ENCODE assay signal across 8 cellular contexts in the genomic region with DNA sequence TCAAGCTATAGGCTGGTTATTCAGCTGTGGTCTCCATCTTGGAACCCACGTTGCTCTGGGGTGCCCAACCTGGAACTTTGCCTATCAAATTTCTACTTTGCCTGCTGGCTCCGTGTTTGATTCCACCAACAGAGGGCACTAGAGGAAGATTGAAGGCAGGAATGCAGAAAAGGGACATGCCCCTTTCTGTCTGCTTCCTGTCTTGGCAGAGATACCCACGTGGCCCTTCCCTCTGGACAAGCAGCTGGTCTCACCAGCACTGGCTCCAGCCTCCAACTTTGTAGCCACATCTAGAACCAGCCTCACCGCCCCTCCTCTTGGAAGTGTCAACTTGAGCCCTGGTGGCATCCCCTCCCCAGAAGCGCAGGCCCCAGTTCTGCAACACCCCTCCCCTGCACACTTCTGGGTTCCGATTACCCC. TPM values are rescaled to one million over a fixed set of nuclear protein-coding genes. Genes with fewer than 3 reads are reported as not detected.
A peak's percentile ranks its signal among the peaks of the same experiment; 100 is the strongest.
DNase-seq lines count a peak whose midpoint lies in the region; ATAC-seq, FAIRE-seq and TF ChIP-seq lines count a peak whose summit lies in the region.

No MANE protein-coding gene starts in this region.

- H3K9ac ChIP-seq in HepG2 (ENCODE audit: insufficient read depth, low read depth, low read length) = no peak overlapping the region

- in situ Hi-C loops in brain microvascular endothelial cell (cut with HindIII; ENCODE audit: low pct_ligation_motif_present, low sequenced_read_pairs) = no loop called here
- in situ Hi-C loops in HepG2 (cut with HindIII; ENCODE audit: extremely low pct_ligation_motif_present, low pct_unique_long_range_greater_than_20kb) = no loop called here

- no peaks in the 10 kb centered on the region for H3K79me2 ChIP-seq in HepG2 (ENCODE audit: insufficient read depth, low read length)

- H3K4me1 ChIP-seq in HepG2 (ENCODE audit: insufficient read depth, low read length) (no peaks in the 10 kb centered on the region), uterus (no peaks in the 10 kb centered on the region)

- H3K36me3 ChIP-seq in brain microvascular endothelial cell (replicated peaks) = no peaks in the 10 kb centered on the region
- H3K36me3 ChIP-seq in HepG2 (replicated peaks in 1 of 2; ENCODE audit: control insufficient read depth in 1 of 2, insufficient read depth in 2 of 2, low read length in 2 of 2) = no peaks in the 10 kb centered on the region
- H3K36me3 ChIP-seq in uterus = no peaks in the 10 kb centered on the region

- H3K4me2 ChIP-seq in HepG2 (ENCODE audit: low read depth, low read length) = no peak overlapping the region

- POLR2A ChIA-PET in HepG2 (lab: Yijun Ruan, JAX) = no interaction called here

- TF ChIP-seq POLR2A in HepG2 (IDR thresholded peaks at IDR 0.05; ENCODE audit: insufficient read depth in 1 of 2, low read depth in 2 of 2, low read length in 2 of 2) = no peak
- no peak for TF ChIP-seq POLR2A in uterus (IDR thresholded peaks at IDR 0.05)

- DNase-seq in GM12865 (ENCODE audit: low read depth) = peak; percentile 75
- DNase-seq in NCI-H1436 treated with DMSO at 0.1 percent for 48 hours (lab: John Stamatoyannopoulos, UW) = peak; percentile 16
- DNase-seq in UCSD-AML1 (lab: John Stamatoyannopoulos, UW; ENCODE audit: unreplicated experiment) = peak; percentile 50
- DNase-seq in brain microvascular endothelial cell = peak; percentile 33
- DNase-seq in HepG2 (ENCODE audit: low spot score) = peak; percentile 20
- peak; percentile 19 to 20 for DNase-seq in stimulated activated CD8-positive, alpha-beta memory T cell treated with anti-CD3 and anti-CD28 coated beads, Interleukin-4, amount 100 ng/mL, for 4 hours (ENCODE audit: low read depth in 2 of 2, low spot score in 1 of 2)
- no peak for DNase-seq in uterus

- peak; percentile 62; the same call in 2 of the 3 replicates for ATAC-seq in HepG2
- ATAC-seq in GM21360 (IDR thresholded peaks at IDR 0.05; ENCODE audit: unreplicated experiment) = no peak

- H4K20me1 ChIP-seq in HepG2 (ENCODE audit: insufficient read depth, low read length) = no peaks in the 10 kb centered on the region

- no peak overlapping the region for H3K4me3 ChIP-seq in GM12865 (ENCODE audit: low read depth, low read length)
- H3K4me3 ChIP-seq in brain microvascular endothelial cell (ENCODE audit: low read depth, low read length) = no peak overlapping the region
- H3K4me3 ChIP-seq in HepG2 (replicated peaks in 1 of 3; ENCODE audit: insufficient read depth in 1 of 3, low read depth in 2 of 3, low read length in 3 of 3) = no peak overlapping the region
- H3K4me3 ChIP-seq in uterus = no peak overlapping the region

- no TSS peak for BruUV-seq in HepG2 (replicated peaks; lab: Mats Ljungman, UMichigan)

- no peaks in the 10 kb centered on the region for H3K9me3 ChIP-seq in HepG2 (ENCODE audit: low read length)
- H3K9me3 ChIP-seq in uterus = no peaks in the 10 kb centered on the region

- H2AFZ ChIP-seq in HepG2 (ENCODE audit: low read length) = no peak overlapping the region

- CTCF ChIA-PET in HepG2 (lab: Yijun Ruan, JAX; ENCODE audit: low intra/inter-chr PET ratio, low total read pairs) = no interaction called here

- FAIRE-seq in HepG2 (lab: Jason Lieb, UNC) = no peak

- peak; percentile 14; the same call in 1 of the 2 replicates for TF ChIP-seq RAD21 in HepG2 (CRISPR knock-in tag; IDR thresholded peaks at IDR 0.05)

- TF ChIP-seq EP300 in HepG2 (IDR thresholded peaks at IDR 0.05; ENCODE audit: low read depth in 2 of 2, low read length in 2 of 2) = no peak
- TF ChIP-seq EP300 in HepG2 (CRISPR knock-in tag; IDR thresholded peaks at IDR 0.05; ENCODE audit: borderline replicate concordance) = no peak

- TF ChIP-seq CTCF in GM12865 (IDR thresholded peaks at IDR 0.05; ENCODE audit: insufficient read depth, low read depth, low read length, missing control alignments) (peak; percentile 49), brain microvascular endothelial cell (IDR thresholded peaks at IDR 0.05; ENCODE audit: low read depth, low read length, missing control alignments) (peak; percentile 73), HepG2 (CRISPR knock-in tag; IDR thresholded peaks at IDR 0.05) (peak; percentile 43), uterus (IDR thresholded peaks at IDR 0.05) (peak in 2 of 4 experiments; percentile 21 to 28)

- no peak overlapping the region for H3K27ac ChIP-seq in brain microvascular endothelial cell
- H3K27ac ChIP-seq in HepG2 (ENCODE audit: extremely low read length, insufficient read depth, low read length) = no peak overlapping the region
- no peak overlapping the region for H3K27ac ChIP-seq in uterus

- intact Hi-C loops in HepG2 (cut with micrococcal nuclease; ENCODE audit: unreplicated experiment) (no loop called here), uterus (cut with DNase I; ENCODE audit: low total_unique reads) (no loop called here)

- WGBS in HepG2 (ENCODE audit: low lambda C conversion rate) = 38% methylated on average over 6 of the region's 6 CpGs

- H3K27me3 ChIP-seq in brain microvascular endothelial cell (replicated peaks) (no peaks in the 10 kb centered on the region), HepG2 (ENCODE audit: control insufficient read depth in 1 of 2, insufficient read depth in 2 of 2, low read length in 2 of 2) (no peaks in the 10 kb centered on the region), uterus (no peaks in the 10 kb centered on the region)

TF ChIP-seq in HepG2, 621 proteins besides CTCF, POLR2A, EP300 and RAD21 (continues in another document):
- TF ChIP-seq STAG1 (CRISPR knock-in tag; IDR thresholded peaks at IDR 0.05) (peak; percentile 63), GABPB1 (CRISPR knock-in tag; IDR thresholded peaks at IDR 0.05) (peak; percentile 56; the same call in 1 of the 2 replicates), TEAD3 (CRISPR knock-in tag; optimal IDR thresholded peaks at IDR 0.05; ENCODE audit: borderline replicate concordance) (peak; percentile 54), TRAFD1 (CRISPR knock-in tag; IDR thresholded peaks at IDR 0.05; ENCODE audit: borderline replicate concordance) (no peak), ZNF776 (CRISPR knock-in tag; IDR thresholded peaks at IDR 0.05) (0 out of 2 replicates have a peak, but pooled peaks have one; percentile 40), ZMYM4 (CRISPR knock-in tag; IDR thresholded peaks at IDR 0.05) (0 out of 2 replicates have a peak, but pooled peaks have one; percentile 17)
- TF ChIP-seq, protein P1, sequence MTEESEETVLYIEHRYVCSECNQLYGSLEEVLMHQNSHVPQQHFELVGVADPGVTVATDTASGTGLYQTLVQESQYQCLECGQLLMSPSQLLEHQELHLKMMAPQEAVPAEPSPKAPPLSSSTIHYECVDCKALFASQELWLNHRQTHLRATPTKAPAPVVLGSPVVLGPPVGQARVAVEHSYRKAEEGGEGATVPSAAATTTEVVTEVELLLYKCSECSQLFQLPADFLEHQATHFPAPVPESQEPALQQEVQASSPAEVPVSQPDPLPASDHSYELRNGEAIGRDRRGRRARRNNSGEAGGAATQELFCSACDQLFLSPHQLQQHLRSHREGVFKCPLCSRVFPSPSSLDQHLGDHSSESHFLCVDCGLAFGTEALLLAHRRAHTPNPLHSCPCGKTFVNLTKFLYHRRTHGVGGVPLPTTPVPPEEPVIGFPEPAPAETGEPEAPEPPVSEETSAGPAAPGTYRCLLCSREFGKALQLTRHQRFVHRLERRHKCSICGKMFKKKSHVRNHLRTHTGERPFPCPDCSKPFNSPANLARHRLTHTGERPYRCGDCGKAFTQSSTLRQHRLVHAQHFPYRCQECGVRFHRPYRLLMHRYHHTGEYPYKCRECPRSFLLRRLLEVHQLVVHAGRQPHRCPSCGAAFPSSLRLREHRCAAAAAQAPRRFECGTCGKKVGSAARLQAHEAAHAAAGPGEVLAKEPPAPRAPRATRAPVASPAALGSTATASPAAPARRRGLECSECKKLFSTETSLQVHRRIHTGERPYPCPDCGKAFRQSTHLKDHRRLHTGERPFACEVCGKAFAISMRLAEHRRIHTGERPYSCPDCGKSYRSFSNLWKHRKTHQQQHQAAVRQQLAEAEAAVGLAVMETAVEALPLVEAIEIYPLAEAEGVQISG (CRISPR knock-in tag; IDR thresholded peaks at IDR 0.05) = peak; percentile 63

RNA-seq across cellular contexts. Expression of gene ZNF438, which starts 52.1 kb away (rescaled TPM):
- total RNA-seq in HepG2 (2016; rRNA removed; fragmentation: Illumina TruSeq; extraction: Trizol) (0.75 and 1.2 TPM in 2 replicates), uterus (10 to 100 TPM in 3 of 4 donors, 1 to 10 TPM in 1; 5.8 to 24.6 (median 18.4) TPM)
- total RNA-seq in HepG2 (2016; cell fraction: cytosol; rRNA removed; fragmentation: Illumina TruSeq; extraction: Trizol; ENCODE audit: low read depth) = 0.18 and 0.81 TPM in 2 replicates
- total RNA-seq in HepG2 (2016; cell fraction: insoluble cytoplasmic fraction; rRNA removed; fragmentation: Illumina TruSeq; extraction: Trizol) = 0.89 and 1.5 TPM in 2 replicates
- total RNA-seq in HepG2 (2016; cell fraction: membrane; rRNA removed; fragmentation: Illumina TruSeq; extraction: Trizol) = 1.0 and 1.1 TPM in 2 replicates
- 0.90 and 0.97 TPM in 2 replicates for total RNA-seq in HepG2 (2016; cell fraction: nucleus; rRNA removed; fragmentation: Illumina TruSeq; extraction: Trizol)
- 0.83 and 0.98 TPM in 2 replicates for polyA plus RNA-seq in HepG2 (2011; rRNA removed)
- 0.43 and 0.69 TPM in 2 replicates for polyA plus RNA-seq in HepG2 (2011; cell fraction: cytosol; rRNA removed)
- polyA plus RNA-seq in HepG2 (2011; cell fraction: nucleus; rRNA removed) = 0.74 and 0.93 TPM in 2 replicates
- 0.62 and 0.69 TPM in 2 replicates for polyA plus RNA-seq in HepG2 (2012)
- polyA plus RNA-seq in HepG2 (2016; cell fraction: cytosol; fragmentation: Illumina TruSeq; extraction: Trizol; ENCODE audit: low read depth) = 0.23 and 0.25 TPM in 2 replicates
- 1.4 and 1.7 TPM in 2 replicates for polyA plus RNA-seq in HepG2 (2016; cell fraction: insoluble cytoplasmic fraction; fragmentation: Illumina TruSeq; extraction: Trizol; ENCODE audit: low read depth)
- polyA plus RNA-seq in HepG2 (2016; cell fraction: membrane; fragmentation: Illumina TruSeq; extraction: Trizol; ENCODE audit: low read depth) = 0.62 and 0.98 TPM in 2 replicates
- polyA plus RNA-seq in HepG2 (2016; cell fraction: nucleus; fragmentation: Illumina TruSeq; extraction: Trizol; ENCODE audit: insufficient read depth, low read depth) = 0.78 and 1.5 TPM in 2 replicates
- 1.1 and 3.3 TPM in 2 replicates for polyA minus RNA-seq in HepG2 (2011; rRNA and poly(A)+ RNA removed; ENCODE audit: low replicate concordance)
- 0.40 and 0.53 TPM in 2 replicates for polyA minus RNA-seq in HepG2 (2011; cell fraction: cytosol; rRNA and poly(A)+ RNA removed)
- 1.7 TPM in 2 replicates for polyA minus RNA-seq in HepG2 (2011; cell fraction: nucleus; rRNA and poly(A)+ RNA removed)

Comparison
In these comparisons a context has a peak if more than half of its experiments do, and no peak if none do; other contexts are left out.
1. DNase-seq: peak in GM12865 (single experiment), NCI-H1436 treated with DMSO at 0.1 percent for 48 hours (single experiment), UCSD-AML1 (single experiment), brain microvascular endothelial cell (single experiment), HepG2 (single experiment) and stimulated activated CD8-positive, alpha-beta memory T cell treated with anti-CD3 and anti-CD28 coated beads, Interleukin-4, amount 100 ng/mL, for 4 hours (2 of 2); none in uterus (0 of 2).